ENCODE assay signal across 9 cellular contexts in genomic region chr14:74979442-74980397, GRCh38. TPM values are rescaled to one million over a fixed set of nuclear protein-coding genes. Genes with fewer than 3 reads are reported as not detected.
A peak's percentile ranks its signal among the peaks of the same experiment; 100 is the strongest.
DNase-seq lines count a peak whose midpoint lies in the region; ATAC-seq and TF ChIP-seq lines count a peak whose summit lies in the region.
"Had no signal": no experiment of that assay in that cellular context is flagged by ENCODE, and none has a peak within 500 bp of the region (broad histone marks: within the 10 kb centered on the region; RNA-seq: fewer than 3 reads in every experiment).

No MANE protein-coding gene starts in this region.

- peak; percentile 41 for DNase-seq in HT1080 (ENCODE audit: low read depth)
- DNase-seq in SJCRH30, result peak; percentile 96 to 97
- no peak for DNase-seq in heart right ventricle
- no peak for DNase-seq in esophagus muscularis mucosa (ENCODE audit: extremely low spot score)
- no peak for DNase-seq in GM19240 (ENCODE audit: insufficient read length, low spot score)
- no peak for DNase-seq in G401 (ENCODE audit: low spot score)
- DNase-seq: hippocampal formation had no signal

- TF ChIP-seq CTCF in heart right ventricle (IDR thresholded peaks at IDR 0.05) (no peak), esophagus muscularis mucosa (IDR thresholded peaks at IDR 0.05) (no peak)

- no peaks in the 10 kb centered on the region for H3K27me3 ChIP-seq in SJCRH30
- no peaks in the 10 kb centered on the region for H3K27me3 ChIP-seq in heart right ventricle
- H3K27me3 ChIP-seq in esophagus muscularis mucosa, result no peaks in the 10 kb centered on the region

- H3K4me1 ChIP-seq in SJCRH30 (peaks cover 81% of the 10 kb centered on the region), heart right ventricle (peaks cover 3 to 81% (median 36%) of the 10 kb centered on the region in 9 donors), esophagus muscularis mucosa (peaks cover 22 to 57% (median 44%) of the 10 kb centered on the region in 4 donors)

- intact Hi-C loops in heart right ventricle (cut with DNase I), result no loop called here
- intact Hi-C loops in esophagus muscularis mucosa (cut with DNase I), result no loop called here

- H3K4me3 ChIP-seq in SJCRH30, result peak overlapping the region; percentile 49
- no peak overlapping the region for H3K4me3 ChIP-seq in heart right ventricle
- H3K4me3 ChIP-seq in skin epidermis, result no peak overlapping the region
- H3K4me3 ChIP-seq in esophagus muscularis mucosa, result no peak overlapping the region

- no peak for TF ChIP-seq EP300 in esophagus muscularis mucosa (IDR thresholded peaks at IDR 0.05)

- ATAC-seq in heart right ventricle, result peak in 2 of 8 donors; percentile 15 to 48

- no peak for TF ChIP-seq POLR2A in esophagus muscularis mucosa (IDR thresholded peaks at IDR 0.05; ENCODE audit: low read depth)

- H3K27ac ChIP-seq in SJCRH30 (peak overlapping the region; percentile 95), heart right ventricle (peak overlapping the region in 7 of 10 donors; percentile 14 to 58 (median 37)), skin epidermis (peak overlapping the region in 14 of 21 experiments; percentile 12 to 72 (median 40)), esophagus muscularis mucosa (replicated peaks in 1 of 4) (no peak overlapping the region)
- H3K27ac ChIP-seq: KMS-11 had no signal

- 72 to 75% methylated on average over 23 of the region's 23 CpGs for WGBS in heart right ventricle, 2 donors
- 77% methylated on average over 18 of the region's 23 CpGs for WGBS in esophagus muscularis mucosa

- H3K36me3 ChIP-seq in SJCRH30, result no peaks in the 10 kb centered on the region
- no peaks in the 10 kb centered on the region for H3K36me3 ChIP-seq in heart right ventricle
- H3K36me3 ChIP-seq in esophagus muscularis mucosa, result no peaks in the 10 kb centered on the region

- H3K9me3 ChIP-seq in SJCRH30 (replicated peaks), result no peaks in the 10 kb centered on the region
- no peaks in the 10 kb centered on the region for H3K9me3 ChIP-seq in heart right ventricle
- no peaks in the 10 kb centered on the region for H3K9me3 ChIP-seq in esophagus muscularis mucosa

- in situ Hi-C loops in G401 (cut with HindIII; ENCODE audit: low sequenced_read_pairs), result no loop called here

RNA-seq across cellular contexts. Expression of gene EIF2B2, which starts 23.0 kb away (rescaled TPM):
- total RNA-seq in HT1080 (2014; rRNA removed; shearing (Covaris generic)), result 124 and 154 TPM in 2 replicates
- polyA plus RNA-seq in HT1080 (2015; cell fraction: cytosol; rRNA removed), result 120 and 127 TPM in 2 replicates
- 133 and 137 TPM in 2 replicates for polyA plus RNA-seq in HT1080 (2015; cell fraction: nucleus; rRNA removed)
- 56.8 and 64.7 TPM in 2 replicates for total RNA-seq in SJCRH30 (2014; rRNA removed; shearing (Covaris generic))
- total RNA-seq in heart right ventricle, result 10 to 100 TPM; 25.9 to 44.5 (median 31.5) TPM
- 10 to 100 TPM; 14.3 to 60.4 TPM for polyA plus RNA-seq in heart right ventricle
- total RNA-seq in esophagus muscularis mucosa, result 10 to 100 TPM; 23.3 to 58.0 (median 45.9) TPM
- 48.6 and 88.4 TPM in 2 replicates for total RNA-seq in G401 (2014; rRNA removed; shearing (Covaris generic))

RNA-seq across cellular contexts. Expression of gene PGF, which starts 24.3 kb away (rescaled TPM):
- total RNA-seq in HT1080 (2014; rRNA removed; shearing (Covaris generic)), result 74.0 and 76.1 TPM in 2 replicates
- 80.5 and 89.2 TPM in 2 replicates for polyA plus RNA-seq in HT1080 (2015; cell fraction: cytosol; rRNA removed)
- 51.1 and 55.8 TPM in 2 replicates for polyA plus RNA-seq in HT1080 (2015; cell fraction: nucleus; rRNA removed)
- total RNA-seq in SJCRH30 (2014; rRNA removed; shearing (Covaris generic)), result 115 and 120 TPM in 2 replicates
- total RNA-seq in heart right ventricle (10 to 100 TPM in 1 of 10 donors, 1 to 10 TPM in 9; 2.1 to 22.5 (median 6.1) TPM), esophagus muscularis mucosa (10 to 100 TPM; 16.7 to 69.6 (median 18.4) TPM)
- polyA plus RNA-seq in heart right ventricle, result 10 to 100 TPM in 1 of 2 donors, 1 to 10 TPM in 1; 6.8 to 12.2 TPM
- 1.8 and 3.9 TPM in 2 replicates for total RNA-seq in G401 (2014; rRNA removed; shearing (Covaris generic))

RNA-seq across cellular contexts. Expression of gene RPS6KL1, which starts 56.7 kb away (rescaled TPM):
- total RNA-seq in HT1080 (2014; rRNA removed; shearing (Covaris generic)), result not detected in 2 replicates
- polyA plus RNA-seq in HT1080 (2015; cell fraction: cytosol; rRNA removed), result not detected in 2 replicates
- polyA plus RNA-seq in HT1080 (2015; cell fraction: nucleus; rRNA removed), result 0.03 and 0.20 TPM in 2 replicates
- 1.8 TPM in 2 replicates for total RNA-seq in SJCRH30 (2014; rRNA removed; shearing (Covaris generic))
- total RNA-seq in heart right ventricle (10 to 100 TPM; 14.5 to 27.0 (median 21.9) TPM), esophagus muscularis mucosa (1 to 10 TPM; 5.3 to 9.7 (median 7.7) TPM)
- 10 to 100 TPM; 10.3 to 27.1 TPM for polyA plus RNA-seq in heart right ventricle
- total RNA-seq in G401 (2014; rRNA removed; shearing (Covaris generic)), result 31.0 and 33.7 TPM in 2 replicates

Comparison
In these comparisons a context has a peak if more than half of its experiments do, and no peak if none do; other contexts are left out.
1. DNase-seq: peak in HT1080 (single experiment) and SJCRH30 (2 of 2); none in heart right ventricle (0 of 2), esophagus muscularis mucosa (single experiment), GM19240 (single experiment) and G401 (single experiment).
2. H3K27ac ChIP-seq: peak in SJCRH30 (single experiment), heart right ventricle (7 of 10) and skin epidermis (14 of 21); none in esophagus muscularis mucosa (0 of 4).